In the genomic region with DNA sequence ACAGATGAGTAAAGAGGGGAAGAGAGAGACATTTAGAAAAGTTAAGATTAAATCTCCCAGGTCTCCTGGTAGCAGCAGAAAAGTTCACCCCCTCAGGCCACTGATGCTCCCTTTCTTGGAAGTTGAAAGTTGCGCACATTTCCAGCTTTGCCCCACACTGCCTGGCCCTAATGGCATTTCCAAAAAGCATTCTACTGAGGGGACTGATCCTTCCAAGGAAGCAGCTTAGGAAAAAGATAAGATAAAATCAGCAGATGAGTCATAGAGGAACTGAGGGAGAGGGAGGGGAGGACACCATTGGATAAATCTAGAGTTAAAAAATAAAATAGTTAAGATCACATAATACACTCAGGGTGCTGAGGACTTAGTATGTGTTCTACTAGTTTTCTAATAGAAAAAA, we compare ENCODE assay signal across 1 cellular context.
TF ChIP-seq lines count a peak whose summit lies in the region.

No MANE protein-coding gene starts in this region.

TF ChIP-seq in IMR-90, 13 proteins besides CTCF, POLR2A, EP300 and RAD21:
- TF ChIP-seq CHD1 (IDR thresholded peaks at IDR 0.05; ENCODE audit: low read depth, low read length), result no peak
- no peak for TF ChIP-seq MAFK (IDR thresholded peaks at IDR 0.05; ENCODE audit: low read depth, low read length)
- TF ChIP-seq FOS (IDR thresholded peaks at IDR 0.05; ENCODE audit: low read depth, low read length), result no peak
- TF ChIP-seq, protein P1, sequence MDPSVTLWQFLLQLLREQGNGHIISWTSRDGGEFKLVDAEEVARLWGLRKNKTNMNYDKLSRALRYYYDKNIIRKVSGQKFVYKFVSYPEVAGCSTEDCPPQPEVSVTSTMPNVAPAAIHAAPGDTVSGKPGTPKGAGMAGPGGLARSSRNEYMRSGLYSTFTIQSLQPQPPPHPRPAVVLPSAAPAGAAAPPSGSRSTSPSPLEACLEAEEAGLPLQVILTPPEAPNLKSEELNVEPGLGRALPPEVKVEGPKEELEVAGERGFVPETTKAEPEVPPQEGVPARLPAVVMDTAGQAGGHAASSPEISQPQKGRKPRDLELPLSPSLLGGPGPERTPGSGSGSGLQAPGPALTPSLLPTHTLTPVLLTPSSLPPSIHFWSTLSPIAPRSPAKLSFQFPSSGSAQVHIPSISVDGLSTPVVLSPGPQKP (IDR thresholded peaks at IDR 0.05; ENCODE audit: borderline replicate concordance, low read depth, low read length), result no peak
- no peak for TF ChIP-seq SMC3 (IDR thresholded peaks at IDR 0.05; ENCODE audit: low read depth, low read length)
- TF ChIP-seq RCOR1 (IDR thresholded peaks at IDR 0.05; ENCODE audit: insufficient replicate concordance, low read length), result no peak
- TF ChIP-seq BHLHE40 (IDR thresholded peaks at IDR 0.05; ENCODE audit: low read depth, low read length), result no peak
- TF ChIP-seq MAZ (IDR thresholded peaks at IDR 0.05; ENCODE audit: borderline replicate concordance, low read depth, low read length), result no peak
- TF ChIP-seq, protein P2, sequence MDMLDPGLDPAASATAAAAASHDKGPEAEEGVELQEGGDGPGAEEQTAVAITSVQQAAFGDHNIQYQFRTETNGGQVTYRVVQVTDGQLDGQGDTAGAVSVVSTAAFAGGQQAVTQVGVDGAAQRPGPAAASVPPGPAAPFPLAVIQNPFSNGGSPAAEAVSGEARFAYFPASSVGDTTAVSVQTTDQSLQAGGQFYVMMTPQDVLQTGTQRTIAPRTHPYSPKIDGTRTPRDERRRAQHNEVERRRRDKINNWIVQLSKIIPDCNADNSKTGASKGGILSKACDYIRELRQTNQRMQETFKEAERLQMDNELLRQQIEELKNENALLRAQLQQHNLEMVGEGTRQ (IDR thresholded peaks at IDR 0.05; ENCODE audit: low read depth, low read length), result no peak
- TF ChIP-seq RFX5 (IDR thresholded peaks at IDR 0.05; ENCODE audit: low read depth, low read length), result no peak
- no peak for TF ChIP-seq MXI1 (IDR thresholded peaks at IDR 0.05; ENCODE audit: borderline replicate concordance, low read depth, low read length)
- no peak for TF ChIP-seq NFE2L2 (IDR thresholded peaks at IDR 0.05; ENCODE audit: low read depth, low read length)
- no peak for TF ChIP-seq CEBPB (IDR thresholded peaks at IDR 0.05; ENCODE audit: low read depth, low read length)
